ENCODE assay signal across 8 cellular contexts in the genomic region with DNA sequence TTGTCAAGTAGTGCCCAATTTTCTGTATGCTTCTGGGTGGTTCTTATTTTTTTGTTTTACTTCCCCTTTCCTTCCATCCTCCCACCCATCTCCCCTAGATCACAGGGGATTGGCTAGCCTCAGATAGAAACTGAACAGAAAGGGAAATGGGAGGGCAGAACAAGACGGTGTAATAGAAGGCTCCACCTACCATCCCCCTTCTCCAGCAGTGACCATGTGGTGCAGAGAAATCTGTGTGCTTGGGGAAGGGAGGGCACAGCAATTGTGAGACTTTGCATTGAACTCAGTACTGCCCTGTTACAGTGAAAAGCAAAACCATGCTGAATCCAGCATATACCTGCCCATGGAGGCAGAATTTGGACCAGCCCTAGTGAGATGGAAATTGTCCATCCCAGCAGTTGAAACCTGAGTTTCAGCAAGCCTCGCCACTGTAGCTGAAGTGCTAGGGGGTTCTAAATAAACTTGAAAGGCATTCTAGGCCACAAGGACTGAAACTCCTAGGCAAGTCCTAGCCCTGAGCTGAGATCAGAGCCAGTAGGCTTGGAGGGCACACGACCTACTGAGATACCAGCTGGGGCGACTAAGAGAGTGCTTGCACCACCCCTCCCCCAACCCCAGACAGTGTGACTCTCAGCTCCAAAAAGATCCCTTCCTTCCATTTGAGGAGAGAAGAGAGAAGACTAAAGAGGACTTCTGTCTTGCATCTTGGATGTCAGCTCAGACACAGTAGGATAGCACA. TPM values are rescaled to one million over a fixed set of nuclear protein-coding genes. Genes with fewer than 3 reads are reported as not detected.
DNase-seq lines count a peak whose midpoint lies in the region; ATAC-seq and TF ChIP-seq lines count a peak whose summit lies in the region.

No MANE protein-coding gene starts in this region.

- no peak for TF ChIP-seq CTCF in GM12864 (IDR thresholded peaks at IDR 0.05; ENCODE audit: low read depth, low read length, missing control alignments)
- TF ChIP-seq CTCF in spleen (IDR thresholded peaks at IDR 0.05 in 8 of 11, conservative IDR thresholded peaks at IDR 0.05 in 3 of 11), result no peak

- WGBS in spleen, 5 donors, result 42 to 62% (median 48%) methylated on average over 4 of the region's 4 CpGs

- H3K36me3 ChIP-seq in spleen, result peaks cover 0 to 28% (median 9%) of the 10 kb centered on the region in 6 donors

- H3K27ac Mint-ChIP-seq in activated T-helper 17 cell treated with anti-CD3 and anti-CD28 coated beads, Interleukin-2, amount 50 U/mL, for 72 hours, result no peak overlapping the region

- H3K27me3 Mint-ChIP-seq in activated T-helper 17 cell treated with anti-CD3 and anti-CD28 coated beads, Interleukin-2, amount 50 U/mL, for 72 hours, result no peaks in the 10 kb centered on the region

- no peak for TF ChIP-seq POLR2A in spleen (IDR thresholded peaks at IDR 0.05)

- H3K4me1 Mint-ChIP-seq in activated T-helper 17 cell treated with anti-CD3 and anti-CD28 coated beads, Interleukin-2, amount 50 U/mL, for 72 hours, result peaks cover 47% of the 10 kb centered on the region

- H3K9me3 Mint-ChIP-seq in activated T-helper 17 cell treated with anti-CD3 and anti-CD28 coated beads, Interleukin-2, amount 50 U/mL, for 72 hours, result peaks cover 4% of the 10 kb centered on the region

- H3K9me3 ChIP-seq in spleen, result peaks cover 0 to 13% (median 8%) of the 10 kb centered on the region in 8 donors

- DNase-seq in GM12864 (ENCODE audit: low read depth), result peak; percentile 83
- no peak for DNase-seq in spleen
- no peak for DNase-seq in NCI-H2171 treated with DMSO at 0.1 percent for 48 hours (lab: John Stamatoyannopoulos, UW)
- DNase-seq in NCI-H510A treated with DMSO at 0.1 percent for 48 hours (lab: John Stamatoyannopoulos, UW), result no peak
- no peak for DNase-seq in activated CD4-positive, CD25-positive, alpha-beta regulatory T cell (lab: John Stamatoyannopoulos, UW)

- H3K27me3 ChIP-seq in spleen (replicated peaks in 1 of 7), result no peaks in the 10 kb centered on the region

- peak overlapping the region; percentile 97 for H3K4me3 Mint-ChIP-seq in activated T-helper 17 cell treated with anti-CD3 and anti-CD28 coated beads, Interleukin-2, amount 50 U/mL, for 72 hours

- no peak overlapping the region for H3K4me3 ChIP-seq in GM12864 (ENCODE audit: low read depth, low read length)
- peak overlapping the region in 1 of 8 donors; percentile 38 for H3K4me3 ChIP-seq in spleen

- intact Hi-C loops in spleen (cut with DNase I; ENCODE audit: low total_unique reads), result no loop called here

- peak; percentile 81 for ATAC-seq in GM21367 (IDR thresholded peaks at IDR 0.05; ENCODE audit: unreplicated experiment)
- peak; percentile 88 for ATAC-seq in HG03469 (IDR thresholded peaks at IDR 0.05; ENCODE audit: unreplicated experiment)
- ATAC-seq in activated T-helper 17 cell treated with anti-CD3 and anti-CD28 coated beads, Interleukin-2, amount 50 U/mL, for 72 hours (replicated peaks), result peak; percentile 61

- H3K4me1 ChIP-seq in spleen, result peaks cover 5 to 75% (median 41%) of the 10 kb centered on the region in 6 donors

- peak overlapping the region; percentile 14 to 82 (median 66) for H3K27ac ChIP-seq in spleen

- H3K36me3 Mint-ChIP-seq in activated T-helper 17 cell treated with anti-CD3 and anti-CD28 coated beads, Interleukin-2, amount 50 U/mL, for 72 hours (ENCODE audit: low read depth), result peaks cover 96% of the 10 kb centered on the region

RNA-seq across cellular contexts. Expression of a gene that starts 5.2 kb away (rescaled TPM):
- total RNA-seq in activated T-helper 17 cell treated with anti-CD3 and anti-CD28 coated beads, Interleukin-2, amount 50 U/mL, for 72 hours, result 100 to 1,000 TPM in 1 of 2 donors, 10 to 100 TPM in 1; 77.5 to 112 TPM
- 10 to 100 TPM; 48.3 to 73.9 (median 61.3) TPM for total RNA-seq in spleen
- polyA plus RNA-seq in spleen, result 10 to 100 TPM in 1 of 3 donors, 1 to 10 TPM in 2; 6.5 to 17.9 (median 9.9) TPM
